31 cellular contexts compared by ENCODE assay signal in the genomic region with DNA sequence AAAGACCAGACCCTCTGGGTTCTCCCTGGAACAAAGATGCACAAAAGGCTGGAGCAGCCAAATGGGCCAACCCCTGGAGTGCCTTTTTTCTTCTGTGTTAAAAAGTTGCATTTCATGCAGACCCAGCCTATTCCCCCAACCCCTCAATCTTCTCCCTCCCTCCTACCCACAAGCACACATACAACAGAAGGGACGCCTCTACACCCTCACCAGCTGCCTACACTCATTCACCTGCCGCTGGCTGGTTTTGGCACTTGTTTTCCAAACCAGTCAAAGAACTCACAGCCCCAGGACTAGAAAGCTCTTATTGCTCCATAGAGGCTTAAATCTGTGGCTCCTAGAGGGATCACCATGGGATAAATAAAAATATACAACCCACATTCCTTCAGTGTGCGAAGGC. TPM values are rescaled to one million over a fixed set of nuclear protein-coding genes. Genes with fewer than 3 reads are reported as not detected.
"Had no signal": no experiment of that assay in that cellular context is flagged by ENCODE, and none has a peak within 500 bp of the region (broad histone marks: within the 10 kb centered on the region; RNA-seq: fewer than 3 reads in every experiment).

No MANE protein-coding gene starts in this region.

- H3K9me3 Mint-ChIP-seq: activated CD4-positive, alpha-beta memory T cell treated with anti-CD3 and anti-CD28 coated beads, Interleukin-2, amount 10 ng/mL, durations not matched to agents 7 days and 5 days; activated naive CD8-positive, alpha-beta T cell treated with anti-CD3 and anti-CD28 coated beads for 36 hours; activated T-cell treated with anti-CD3 and anti-CD28 coated beads, Interleukin-2, amount 50 U/mL, for 72 hours; activated T-helper 17 cell treated with anti-CD3 and anti-CD28 coated beads, Interleukin-2, amount 50 U/mL, for 72 hours had no signal

- H3K27ac ChIP-seq: adrenal gland, body of pancreas, breast epithelium, PC-9, VCaP had no signal

- H3K4me1 ChIP-seq: adrenal gland, body of pancreas, breast epithelium had no signal

- H3K4me3 Mint-ChIP-seq: activated CD4-positive, alpha-beta memory T cell treated with anti-CD3 and anti-CD28 coated beads, Interleukin-2, amount 10 ng/mL, durations not matched to agents 7 days and 5 days; activated naive CD8-positive, alpha-beta T cell treated with anti-CD3 and anti-CD28 coated beads for 36 hours; activated T-cell treated with anti-CD3 and anti-CD28 coated beads, Interleukin-2, amount 50 U/mL, for 72 hours; activated T-helper 17 cell treated with anti-CD3 and anti-CD28 coated beads, Interleukin-2, amount 50 U/mL, for 72 hours had no signal

- H3K27me3 Mint-ChIP-seq: activated naive CD8-positive, alpha-beta T cell treated with anti-CD3 and anti-CD28 coated beads for 36 hours; activated T-helper 17 cell treated with anti-CD3 and anti-CD28 coated beads, Interleukin-2, amount 50 U/mL, for 72 hours had no signal

- H3K9me3 ChIP-seq: adrenal gland, body of pancreas, breast epithelium had no signal

- H3K27ac Mint-ChIP-seq: activated CD4-positive, alpha-beta memory T cell treated with anti-CD3 and anti-CD28 coated beads, Interleukin-2, amount 10 ng/mL, durations not matched to agents 7 days and 5 days; activated naive CD8-positive, alpha-beta T cell treated with anti-CD3 and anti-CD28 coated beads for 36 hours; activated T-cell treated with anti-CD3 and anti-CD28 coated beads, Interleukin-2, amount 50 U/mL, for 72 hours; activated T-helper 17 cell treated with anti-CD3 and anti-CD28 coated beads, Interleukin-2, amount 50 U/mL, for 72 hours had no signal

- H3K4me3 ChIP-seq: adrenal gland, body of pancreas, breast epithelium, PC-9 had no signal

- H3K36me3 ChIP-seq: adrenal gland, breast epithelium had no signal

- H3K4me2 ChIP-seq: PC-9 had no signal

- H3K27me3 ChIP-seq: body of pancreas, breast epithelium had no signal

- H2AFZ ChIP-seq: PC-9 had no signal

- DNase-seq: activated CD4-positive, alpha-beta memory T cell treated with anti-CD3 and anti-CD28 coated beads, Interleukin-2, amount 10 ng/mL, durations not matched to agents 7 days and 5 days; activated CD4-positive, alpha-beta T cell treated with anti-CD3 and anti-CD28 coated beads for 1 hour; activated CD4-positive, alpha-beta T cell treated with anti-CD3 and anti-CD28 coated beads for 48 hours; activated CD4-positive, CD25-positive, alpha-beta regulatory T cell; activated effector memory CD4-positive, alpha-beta T cell treated with anti-CD3 and anti-CD28 coated beads, Interleukin-2, amount 50 U/mL, for 16 hours; activated naive CD4-positive, alpha-beta T cell; activated naive CD4-positive, alpha-beta T cell treated with anti-CD3 and anti-CD28 coated beads, Interleukin-2, amount 50 U/mL, for 16 hours; activated naive CD8-positive, alpha-beta T cell treated with anti-CD3 and anti-CD28 coated beads for 36 hours; activated T-cell treated with anti-CD3 and anti-CD28 coated beads, Interleukin-2, amount 50 U/mL, for 1 hour; activated T-cell treated with anti-CD3 and anti-CD28 coated beads, Interleukin-2, amount 50 U/mL, for 72 hours; adrenal gland; body of pancreas; NCI-H1105 treated with DMSO at 0.1 percent for 48 hours; NCI-H1436; NCI-H1694; NCI-H2029; NCI-H345; NCI-H524 treated with DMSO at 0.1 percent for 48 hours; NCI-H748 treated with DMSO at 0.1 percent for 48 hours; PC-9; Right ventricle myocardium superior; SW 1271; T-helper 1 cell; T-helper 2 cell; T-helper 9 cell had no signal

- ATAC-seq: activated T-cell treated with anti-CD3 and anti-CD28 coated beads, Interleukin-2, amount 50 U/mL, for 72 hours; activated T-helper 17 cell treated with anti-CD3 and anti-CD28 coated beads, Interleukin-2, amount 50 U/mL, for 72 hours; body of pancreas had no signal

RNA-seq across cellular contexts. Expression of a gene that starts 16.5 kb away (rescaled TPM):
- total RNA-seq: activated CD4-positive, alpha-beta memory T cell treated with anti-CD3 and anti-CD28 coated beads, Interleukin-2, amount 10 ng/mL, durations not matched to agents 7 days and 5 days; activated CD8-positive, alpha-beta memory T cell treated with anti-CD3 and anti-CD28 coated beads for 36 hours; activated naive CD8-positive, alpha-beta T cell treated with anti-CD3 and anti-CD28 coated beads for 36 hours; activated T-cell treated with anti-CD3 and anti-CD28 coated beads, Interleukin-2, amount 50 U/mL, for 72 hours; activated T-helper 17 cell treated with anti-CD3 and anti-CD28 coated beads, Interleukin-2, amount 50 U/mL, for 72 hours; breast epithelium; cardiac septum; OCI-LY7; Right ventricle myocardium superior had no signal
